In genomic region chr9:21121079-21121478, GRCh38 we compare ENCODE assay signal across 1 cellular context.
TF ChIP-seq lines count a peak whose summit lies in the region.

No MANE protein-coding gene starts in this region.

TF ChIP-seq in GM23338, 12 proteins besides CTCF, POLR2A, EP300 and RAD21:
- TF ChIP-seq REST (IDR thresholded peaks at IDR 0.05; ENCODE audit: unreplicated experiment) (no peak), ZNF114 (CRISPR knock-in tag; IDR thresholded peaks at IDR 0.05) (no peak), EZH2 (IDR thresholded peaks at IDR 0.05; ENCODE audit: low read depth, unreplicated experiment) (no peak), CREB1 (CRISPR knock-in tag; IDR thresholded peaks at IDR 0.05; ENCODE audit: low read depth) (no peak), STAT1 (IDR thresholded peaks at IDR 0.05; ENCODE audit: unreplicated experiment) (no peak), JUNB (IDR thresholded peaks at IDR 0.05; ENCODE audit: unreplicated experiment) (no peak), POLR2AphosphoS5 (IDR thresholded peaks at IDR 0.05; ENCODE audit: low read depth) (no peak), ZNF462 (CRISPR knock-in tag; IDR thresholded peaks at IDR 0.05) (no peak), EZH2phosphoT487 (IDR thresholded peaks at IDR 0.05; ENCODE audit: unreplicated experiment) (no peak)
